10 cellular contexts compared by ENCODE assay signal in the genomic region with DNA sequence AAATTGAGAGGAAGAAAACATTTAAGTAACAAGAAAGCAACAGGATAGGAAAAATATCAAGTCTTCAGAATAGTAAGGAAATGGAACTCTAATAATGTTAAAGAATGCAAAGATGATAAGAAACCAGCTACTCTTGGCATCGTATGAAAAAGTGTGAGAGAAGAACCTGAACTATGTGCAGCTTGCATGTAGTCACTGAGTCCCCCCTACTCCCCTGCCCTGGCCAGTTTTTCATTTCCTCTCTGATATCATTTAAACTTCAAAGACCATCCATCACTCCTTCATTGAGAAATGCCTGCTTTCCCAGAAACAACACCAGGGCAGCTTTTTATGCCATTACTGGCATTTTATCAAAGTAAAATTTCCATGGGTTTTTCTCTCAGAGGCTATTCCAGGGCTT. TPM values are rescaled to one million over a fixed set of nuclear protein-coding genes. Genes with fewer than 3 reads are reported as not detected.
DNase-seq lines count a peak whose midpoint lies in the region; ATAC-seq and TF ChIP-seq lines count a peak whose summit lies in the region.
"Had no signal": no experiment of that assay in that cellular context is flagged by ENCODE, and none has a peak within 500 bp of the region (broad histone marks: within the 10 kb centered on the region; RNA-seq: fewer than 3 reads in every experiment).

No MANE protein-coding gene starts in this region.

- H3K9me3 ChIP-seq in BLaER1 treated with 17β-estradiol and CSF1 and Interleukin-3, amounts not matched to agents 10 nM and 100 nM (replicated peaks in 1 of 11) = peaks cover 0 to 20% (median 12%) of the 10 kb centered on the region in 11 experiments; a peak in 11 of 22 replicates
- no peaks in the 10 kb centered on the region for H3K9me3 ChIP-seq in MG63
- H3K9me3 ChIP-seq in mammary epithelial cell (replicated peaks; ENCODE audit: insufficient read depth, low read length) = no peaks in the 10 kb centered on the region
- H3K9me3 ChIP-seq in Caco-2 = no peaks in the 10 kb centered on the region
- H3K9me3 ChIP-seq: testis had no signal

- 53% methylated on average over 1 of the region's 1 CpG for WGBS in mammary epithelial cell (ENCODE audit: low coverage, missing lambda C conversion rate)

- no peaks in the 10 kb centered on the region for H3K79me2 ChIP-seq in mammary epithelial cell (ENCODE audit: insufficient read depth, low read length)

- TF ChIP-seq CTCF in mammary epithelial cell (conservative IDR thresholded peaks at IDR 0.05 in 1 of 2, IDR thresholded peaks at IDR 0.05 in 1 of 2; ENCODE audit: extremely low read depth in 1 of 2, insufficient read depth in 1 of 2, low read depth in 1 of 2, low read length in 2 of 2) (no peak), osteocyte (IDR thresholded peaks at IDR 0.05) (no peak), Caco-2 (IDR thresholded peaks at IDR 0.05; ENCODE audit: insufficient read depth in 1 of 2, low read depth in 1 of 2, low read length in 1 of 2, severe bottlenecking in 1 of 2, unreplicated experiment in 1 of 2) (no peak)

- H3K4me3 Mint-ChIP-seq in osteocyte (ENCODE audit: unreplicated experiment) = no peak overlapping the region
- no peak overlapping the region for H3K4me3 Mint-ChIP-seq in Caco-2 (ENCODE audit: unreplicated experiment)

- ATAC-seq in esophagus mucosa = no peak

- H3K4me1 ChIP-seq in BLaER1 treated with 17β-estradiol and CSF1 and Interleukin-3, amounts not matched to agents 10 nM and 100 nM = peaks cover 17 to 52% (median 26%) of the 10 kb centered on the region in 10 experiments
- peaks cover 12% of the 10 kb centered on the region for H3K4me1 ChIP-seq in mammary epithelial cell (ENCODE audit: insufficient read depth, low read length)
- H3K4me1 ChIP-seq in Caco-2 = no peaks in the 10 kb centered on the region
- H3K4me1 ChIP-seq: testis had no signal

- no peak overlapping the region for H2AFZ ChIP-seq in mammary epithelial cell (ENCODE audit: low read depth, low read length)

- in situ Hi-C loops in mammary epithelial cell (cut with MboI; ENCODE audit: low sequenced_read_pairs in 2 of 2) = no loop called here

- H3K27me3 Mint-ChIP-seq in osteocyte (ENCODE audit: unreplicated experiment) = peaks cover 8% of the 10 kb centered on the region
- H3K27me3 Mint-ChIP-seq in Caco-2 (ENCODE audit: insufficient read depth, unreplicated experiment) = peaks cover 2% of the 10 kb centered on the region

- no peaks in the 10 kb centered on the region for H3K9me3 Mint-ChIP-seq in osteocyte (ENCODE audit: unreplicated experiment)
- no peaks in the 10 kb centered on the region for H3K9me3 Mint-ChIP-seq in Caco-2 (ENCODE audit: unreplicated experiment)

- peak overlapping the region; percentile 50 to 82 (median 70); a peak in 21 of 22 replicates for H3K4me2 ChIP-seq in BLaER1 treated with 17β-estradiol and CSF1 and Interleukin-3, amounts not matched to agents 10 nM and 100 nM
- H3K4me2 ChIP-seq in mammary epithelial cell (ENCODE audit: insufficient read depth, low read depth, low read length) = peak overlapping the region; percentile 59

- CTCF ChIA-PET in mammary epithelial cell (lab: Charles Lee; ENCODE audit: low non-redundant PET) = no interaction called here
- CTCF ChIA-PET in Caco-2 (lab: Charles Lee) = no interaction called here

- H3K27me3 ChIP-seq in BLaER1 treated with 17β-estradiol and CSF1 and Interleukin-3, amounts not matched to agents 10 nM and 100 nM = no peaks in the 10 kb centered on the region
- no peaks in the 10 kb centered on the region for H3K27me3 ChIP-seq in MG63
- H3K27me3 ChIP-seq in mammary epithelial cell (ENCODE audit: insufficient read depth, low read length) = no peaks in the 10 kb centered on the region
- H3K27me3 ChIP-seq in Caco-2 (replicated peaks; ENCODE audit: control insufficient read depth, insufficient read depth, low read length) = no peaks in the 10 kb centered on the region
- H3K27me3 ChIP-seq: testis had no signal

- no peaks in the 10 kb centered on the region for H4K20me1 ChIP-seq in BLaER1 treated with 17β-estradiol and CSF1 and Interleukin-3, amounts not matched to agents 10 nM and 100 nM
- H4K20me1 ChIP-seq in mammary epithelial cell (ENCODE audit: insufficient read depth, low read length) = no peaks in the 10 kb centered on the region

- no peak overlapping the region; a peak in 1 of 20 replicates for H3K4me3 ChIP-seq in BLaER1 treated with 17β-estradiol and CSF1 and Interleukin-3, amounts not matched to agents 10 nM and 100 nM
- peak overlapping the region; percentile 12; the same call in 1 of the 2 replicates for H3K4me3 ChIP-seq in MG63
- H3K4me3 ChIP-seq in mammary epithelial cell (replicated peaks in 1 of 3; ENCODE audit: insufficient read depth in 1 of 3, low read depth in 2 of 3, low read length in 3 of 3) = no peak overlapping the region
- H3K4me3 ChIP-seq in Caco-2 (ENCODE audit: low read depth, low read length) = no peak overlapping the region
- H3K4me3 ChIP-seq: testis had no signal

- peak overlapping the region; percentile 70 for H3K27ac Mint-ChIP-seq in osteocyte (ENCODE audit: unreplicated experiment)
- H3K27ac Mint-ChIP-seq in Caco-2 (ENCODE audit: unreplicated experiment) = no peak overlapping the region

- peak overlapping the region in 2 of 11 experiments; percentile 6 to 38; a peak in 3 of 22 replicates for H3K9ac ChIP-seq in BLaER1 treated with 17β-estradiol and CSF1 and Interleukin-3, amounts not matched to agents 10 nM and 100 nM
- H3K9ac ChIP-seq in mammary epithelial cell (ENCODE audit: insufficient read depth, low read length) = no peak overlapping the region

- H3K36me3 Mint-ChIP-seq in osteocyte (ENCODE audit: unreplicated experiment) (no peaks in the 10 kb centered on the region), Caco-2 (ENCODE audit: insufficient read depth, unreplicated experiment) (no peaks in the 10 kb centered on the region)

- H3K4me1 Mint-ChIP-seq in osteocyte (ENCODE audit: unreplicated experiment) (peaks cover 26% of the 10 kb centered on the region), Caco-2 (ENCODE audit: low read depth, unreplicated experiment) (no peaks in the 10 kb centered on the region)

- H3K36me3 ChIP-seq in BLaER1 treated with 17β-estradiol and CSF1 and Interleukin-3, amounts not matched to agents 10 nM and 100 nM = no peaks in the 10 kb centered on the region
- no peaks in the 10 kb centered on the region for H3K36me3 ChIP-seq in MG63
- H3K36me3 ChIP-seq in mammary epithelial cell (ENCODE audit: insufficient read depth, low read length) = no peaks in the 10 kb centered on the region
- no peaks in the 10 kb centered on the region for H3K36me3 ChIP-seq in Caco-2 (ENCODE audit: control insufficient read depth, insufficient read depth, low read length)

- intact Hi-C loops in mammary epithelial cell (cut with micrococcal nuclease) (no loop called here), Caco-2 (cut with micrococcal nuclease; ENCODE audit: unreplicated experiment) (no loop called here)

- H3K27ac ChIP-seq in BLaER1 treated with 17β-estradiol and CSF1 and Interleukin-3, amounts not matched to agents 10 nM and 100 nM = peak overlapping the region in 10 of 11 experiments; percentile 50 to 66 (median 62); a peak in 20 of 22 replicates
- peak overlapping the region; percentile 31 for H3K27ac ChIP-seq in mammary epithelial cell (ENCODE audit: insufficient read depth, low read depth, low read length)
- H3K27ac ChIP-seq: testis had no signal

- DNase-seq in MG63 = no peak
- DNase-seq in mammary epithelial cell = no peak
- no peak for DNase-seq in osteocyte (ENCODE audit: extremely low spot score, unreplicated experiment)
- no peak for DNase-seq in Caco-2
- DNase-seq in NCI-H1436 (lab: John Stamatoyannopoulos, UW) = no peak
- DNase-seq in activated gamma-delta T cell (lab: John Stamatoyannopoulos, UW) = no peak
- DNase-seq: activated CD8-positive, alpha-beta memory T cell treated with anti-CD3 and anti-CD28 coated beads, Interleukin-2, amount 50 U/mL, for 48 hours; testis had no signal

- no TSS peak for BruUV-seq in mammary epithelial cell (replicated peaks; lab: Mats Ljungman, UMichigan)
- no TSS peak for BruUV-seq in Caco-2 (replicated peaks; lab: Mats Ljungman, UMichigan)

- dilution Hi-C loops in mammary epithelial cell (cut with HindIII; ENCODE audit: low sequenced_read_pairs) = no loop called here

- POLR2A ChIA-PET in Caco-2 (lab: Charles Lee) = no interaction called here

RNA-seq across cellular contexts. Expression of gene INPP4B, which starts 28.1 kb away (rescaled TPM):
- 4.0 and 8.8 TPM in 2 replicates for total RNA-seq in MG63 (2014; rRNA removed; shearing (Covaris generic); ENCODE audit: low replicate concordance)
- 10 to 100 TPM; 80.0 to 87.2 TPM for total RNA-seq in mammary epithelial cell
- 38.5 TPM for polyA plus RNA-seq in mammary epithelial cell
- 100 TPM for polyA minus RNA-seq in mammary epithelial cell
- 9.9 and 10.9 TPM in 2 replicates for total RNA-seq in osteocyte
- total RNA-seq in Caco-2 (2022) = 10.3 and 14.9 TPM in 2 replicates
- 9.7 TPM for total RNA-seq in esophagus mucosa
